Comparison of ENCODE assay signal across 24 cellular contexts in the genomic region with DNA sequence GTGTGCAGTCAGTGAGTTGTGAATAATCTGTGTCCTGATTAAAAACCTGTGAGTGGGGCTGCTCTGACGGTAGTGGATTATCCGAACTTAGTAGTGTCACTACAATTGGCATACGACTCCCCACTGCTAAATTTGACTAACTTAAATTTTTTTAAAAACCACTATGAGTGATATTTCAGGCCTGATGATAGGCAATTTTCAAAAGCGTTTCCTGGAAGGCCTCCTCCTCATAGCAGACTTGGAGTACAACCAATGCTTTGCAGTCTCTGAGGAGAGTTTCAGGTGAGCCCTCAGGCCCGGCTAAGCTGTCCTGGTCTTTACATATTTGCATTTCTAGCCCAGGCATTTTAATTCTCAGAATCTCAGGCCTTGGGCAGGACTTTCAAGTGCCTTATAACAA. TPM values are rescaled to one million over a fixed set of nuclear protein-coding genes. Genes with fewer than 3 reads are reported as not detected.
"Had no signal": no experiment of that assay in that cellular context is flagged by ENCODE, and none has a peak within 500 bp of the region (broad histone marks: within the 10 kb centered on the region; RNA-seq: fewer than 3 reads in every experiment).

No MANE protein-coding gene starts in this region.

- H3K27me3 ChIP-seq: neural progenitor cell, pancreas, tibial nerve had no signal

- H3K27ac Mint-ChIP-seq: activated CD4-positive, alpha-beta memory T cell treated with anti-CD3 and anti-CD28 coated beads, Interleukin-2, amount 10 ng/mL, durations not matched to agents 7 days and 5 days; neural progenitor cell had no signal

- H3K27ac ChIP-seq: esophagus squamous epithelium, neural progenitor cell, pancreas, tibial nerve had no signal

- H3K9me3 Mint-ChIP-seq: activated CD4-positive, alpha-beta memory T cell treated with anti-CD3 and anti-CD28 coated beads, Interleukin-2, amount 10 ng/mL, durations not matched to agents 7 days and 5 days; activated T-helper 1 cell treated with anti-CD3 and anti-CD28 coated beads, Interleukin-12 subunit alpha, Interleukin-12 subunit beta, Interleukin-2, Interleukin-4 antibody, amounts not matched to agents 30 ng/mL and 10 ng/mL and 1 ng/mL, durations not matched to agents 14 hours and 24 hours and 36 hours had no signal

- H3K4me2 ChIP-seq: neural progenitor cell had no signal

- DNase-seq: activated CD4-positive, alpha-beta memory T cell treated with anti-CD3 and anti-CD28 coated beads, Interleukin-2, amount 10 ng/mL, durations not matched to agents 7 days and 5 days; activated CD8-positive, alpha-beta memory T cell treated with anti-CD3 and anti-CD28 coated beads, Interleukin-2, amount 50 U/mL, for 4 hours; activated naive CD4-positive, alpha-beta T cell treated with Interleukin-2 at 50 U/mL for 16 hours; anterior cingulate cortex; cortex of kidney; effector CD4-positive, alpha-beta T cell; esophagus squamous epithelium; hippocampal formation; kidney; left ventricle myocardium superior; pancreas; stimulated activated CD4-positive, alpha-beta T cell treated with anti-CD3 and anti-CD28 coated beads, Interleukin-15, amount 100 ng/mL, for 24 hours; stimulated activated CD4-positive, alpha-beta T cell treated with anti-CD3 and anti-CD28 coated beads, Interleukin-4, amount 100 ng/mL, for 1 hour; stimulated activated naive CD4-positive, alpha-beta T cell; T-helper 1 cell; T1000 had no signal

- H3K36me3 ChIP-seq: esophagus squamous epithelium, neural progenitor cell, pancreas, tibial nerve had no signal

- H3K36me3 Mint-ChIP-seq: neural progenitor cell had no signal

- ATAC-seq: SK-N-SH treated with all-trans-retinoic acid at 6 μM for 48 hours had no signal

- H3K4me3 ChIP-seq: esophagus squamous epithelium, neural progenitor cell, pancreas, tibial nerve had no signal

- H3K4me1 Mint-ChIP-seq: activated CD4-positive, alpha-beta memory T cell treated with anti-CD3 and anti-CD28 coated beads, Interleukin-2, amount 10 ng/mL, durations not matched to agents 7 days and 5 days had no signal

- H3K9me3 ChIP-seq: esophagus squamous epithelium, pancreas, tibial nerve had no signal

- H3K4me1 ChIP-seq: esophagus squamous epithelium, neural progenitor cell, pancreas, tibial nerve had no signal

- H3K4me3 Mint-ChIP-seq: activated CD4-positive, alpha-beta memory T cell treated with anti-CD3 and anti-CD28 coated beads, Interleukin-2, amount 10 ng/mL, durations not matched to agents 7 days and 5 days; activated T-helper 1 cell treated with anti-CD3 and anti-CD28 coated beads, Interleukin-12 subunit alpha, Interleukin-12 subunit beta, Interleukin-2, Interleukin-4 antibody, amounts not matched to agents 30 ng/mL and 10 ng/mL and 1 ng/mL, durations not matched to agents 14 hours and 24 hours and 36 hours; neural progenitor cell had no signal

RNA-seq across cellular contexts. Expression of a gene that starts 10.8 kb away (rescaled TPM):
- total RNA-seq: activated CD4-positive, alpha-beta memory T cell treated with anti-CD3 and anti-CD28 coated beads, Interleukin-2, amount 10 ng/mL, durations not matched to agents 7 days and 5 days; activated T-helper 1 cell treated with anti-CD3 and anti-CD28 coated beads, Interleukin-12 subunit alpha, Interleukin-12 subunit beta, Interleukin-2, Interleukin-4 antibody, amounts not matched to agents 30 ng/mL and 10 ng/mL and 1 ng/mL, durations not matched to agents 14 hours and 24 hours and 36 hours; endothelial cell of umbilical vein; fibroblast of villous mesenchyme; glomerular endothelial cell; skeletal muscle tissue; tibial nerve had no signal
- polyA plus RNA-seq: endothelial cell of umbilical vein had no signal
